Comparison of ENCODE assay signal across 8 cellular contexts in the genomic region with DNA sequence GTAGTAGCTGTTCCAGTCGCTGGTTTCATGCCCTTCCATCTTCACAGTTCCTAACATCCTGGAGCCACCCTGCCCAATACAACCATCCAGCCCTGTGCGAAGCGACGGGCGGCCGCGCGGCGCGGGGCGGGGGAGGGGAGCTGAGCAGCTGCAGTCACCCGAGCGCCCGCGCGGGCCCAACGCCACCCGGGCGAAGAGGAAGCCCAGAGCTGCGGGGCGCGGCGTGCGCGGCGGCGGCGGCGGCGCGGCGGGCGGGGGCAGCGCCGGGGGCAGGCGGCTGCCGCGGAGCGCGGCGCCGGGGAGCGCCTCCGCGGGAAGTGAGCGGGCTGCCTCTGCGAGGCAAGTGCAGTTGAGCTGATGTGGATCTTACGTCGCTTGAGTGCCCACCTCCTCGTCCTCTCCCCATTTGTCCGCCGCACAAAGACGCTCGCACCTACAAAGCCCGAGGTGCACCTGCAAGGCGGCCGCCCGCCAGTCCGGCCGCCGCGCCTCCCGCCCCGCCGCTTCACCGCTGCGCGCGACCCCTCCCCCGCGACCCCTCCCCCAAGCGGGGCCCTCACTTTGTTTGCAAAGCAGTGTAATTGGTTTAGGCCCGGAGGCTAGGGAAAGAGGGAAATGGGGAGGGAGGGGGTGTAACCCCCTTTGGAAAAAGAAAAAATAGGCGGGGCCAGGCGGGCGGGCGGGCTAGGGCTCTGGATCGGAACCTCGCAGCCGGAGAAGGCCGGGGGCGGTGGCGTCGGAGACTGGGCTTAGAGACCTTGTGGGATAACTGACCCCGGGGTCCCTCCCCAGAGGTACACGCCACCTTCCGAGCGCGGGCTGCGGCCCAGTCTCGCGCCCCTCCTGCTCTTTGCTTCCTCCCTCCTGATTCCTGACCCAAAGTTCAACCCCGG. TPM values are rescaled to one million over a fixed set of nuclear protein-coding genes. Genes with fewer than 3 reads are reported as not detected.
DNase-seq lines count a peak whose midpoint lies in the region; FAIRE-seq and TF ChIP-seq lines count a peak whose summit lies in the region.

Gene FOXA1 (minus strand): TSS at position 334 of the 893 bp plus-strand sequence. CDS start 277 bp downstream, at position 57.
A gene with protein sequence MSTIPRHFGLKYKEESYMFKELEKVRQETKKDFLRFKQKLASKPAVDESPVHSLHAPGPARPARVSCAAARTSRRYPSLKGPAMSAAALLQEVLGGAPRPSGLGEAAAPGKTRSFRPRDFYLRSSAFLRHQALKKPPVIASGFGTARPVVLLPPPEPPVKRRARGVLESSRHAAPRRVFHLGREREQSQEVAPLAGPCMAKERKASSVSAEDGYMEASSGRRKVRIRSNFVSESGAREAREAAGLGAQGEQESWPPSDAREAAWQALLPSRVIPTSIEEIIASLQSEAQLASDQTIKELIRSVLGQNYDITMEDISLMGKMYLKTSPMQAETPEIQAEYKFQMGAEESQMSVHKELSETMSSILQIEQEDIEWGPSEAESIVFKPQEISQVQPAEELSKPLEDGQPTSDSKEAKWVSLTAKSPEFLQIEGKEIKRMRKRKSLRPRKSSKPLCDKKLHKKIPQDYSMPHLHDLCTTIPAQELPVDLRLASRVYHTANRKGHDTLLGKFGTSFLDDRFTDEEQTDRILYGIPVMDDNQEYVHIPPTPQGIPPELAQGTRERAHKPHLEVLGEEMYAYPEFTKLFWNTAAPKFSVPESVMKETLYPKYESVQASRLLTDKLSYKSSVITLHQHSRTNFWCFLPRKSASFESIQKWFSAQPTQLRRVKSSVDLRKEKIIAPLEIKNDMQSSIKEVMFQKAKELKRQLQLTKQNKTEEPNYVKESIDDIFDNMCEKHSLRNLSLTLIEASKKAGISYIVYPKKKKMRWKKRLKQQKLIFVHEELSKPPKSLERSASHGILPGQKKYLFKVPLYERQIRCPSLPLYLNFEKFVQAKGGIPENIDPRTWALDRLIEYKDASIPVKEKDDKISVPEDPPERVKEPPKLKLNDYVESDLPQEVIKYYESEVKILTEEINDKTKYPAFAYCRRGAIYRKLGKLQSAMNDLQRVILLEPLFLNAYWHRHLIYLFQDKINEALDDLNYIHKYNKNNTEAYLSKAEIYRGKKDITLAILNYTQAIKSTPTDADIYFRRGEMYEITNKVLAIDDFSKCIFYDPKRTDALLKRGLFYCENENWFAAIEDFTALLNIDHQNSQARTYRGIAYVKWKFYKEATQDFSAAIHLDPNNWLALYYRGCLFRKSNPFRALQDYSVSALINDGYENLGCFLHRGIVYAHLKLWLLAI (N-terminal part only) (plus strand): TSS at position 714 of the 893 bp plus-strand sequence. CDS start 26,436 bp downstream, outside the sequence.

- 0 out of 2 replicates have a peak within 1 kb of the TSS, but pooled peaks have one; percentile 17 for H3K4me2 ChIP-seq in KMS-11

- H3K4me3 ChIP-seq in KMS-11 (IDR thresholded peaks at IDR 0.05; ENCODE audit: insufficient read depth, low read depth, low read length) = no peak within 1 kb of the TSS
- peak within 1 kb of the TSS; percentile 15 to 70 (median 47) for H3K4me3 ChIP-seq in Peyer's patch
- H3K4me3 ChIP-seq in effector memory CD4-positive, alpha-beta T cell (ENCODE audit: insufficient read depth, low read depth, low read length, poor library complexity, severe bottlenecking) = peak within 1 kb of the TSS; percentile 12
- peak within 1 kb of the TSS; percentile 68 for H3K4me3 ChIP-seq in mucosa of stomach (ENCODE audit: low read length)

- FAIRE-seq in GM19239 (lab: Jason Lieb, UNC) = no peak

- H4K20me1 ChIP-seq in KMS-11 (ENCODE audit: insufficient read depth) = no peaks in the 10 kb centered on the region

- DNase-seq in D341Med (ENCODE audit: low spot score) = peak; percentile 85
- peak in 2 of 3 donors; percentile 58 to 84 for DNase-seq in Peyer's patch
- no peak for DNase-seq in effector memory CD4-positive, alpha-beta T cell
- no peak for DNase-seq in cerebellar cortex (ENCODE audit: low spot score)
- no peak for DNase-seq in GDM1 (lab: John Stamatoyannopoulos, UW)
- no peak for DNase-seq in GM19239 (ENCODE audit: insufficient read length, low spot score)

- peak within 1 kb of the TSS; percentile 42; the same call in 1 of the 2 replicates for H3K9ac ChIP-seq in KMS-11
- H3K9ac ChIP-seq in mucosa of stomach (ENCODE audit: low read length) = peak within 1 kb of the TSS; percentile 95

- H3K9me3 ChIP-seq in Peyer's patch (peaks cover 0 to 7% (median 0%) of the 10 kb centered on the region in 4 donors), mucosa of stomach (ENCODE audit: control insufficient read depth, low read length) (no peaks in the 10 kb centered on the region)
- no peaks in the 10 kb centered on the region for H3K9me3 ChIP-seq in effector memory CD4-positive, alpha-beta T cell (ENCODE audit: control insufficient read depth, low read length)

- H2AFZ ChIP-seq in KMS-11 (ENCODE audit: low read depth) = peak within 1 kb of the TSS; percentile 34; the same call in 1 of the 2 replicates

- H3K27ac ChIP-seq in KMS-11 = peak within 1 kb of the TSS; percentile 40; the same call in 1 of the 2 replicates
- peak within 1 kb of the TSS in 3 of 4 donors; percentile 83 to 96 (median 94) for H3K27ac ChIP-seq in Peyer's patch
- H3K27ac ChIP-seq in effector memory CD4-positive, alpha-beta T cell (ENCODE audit: insufficient read depth, low read length, poor library complexity, severe bottlenecking) = no peak within 1 kb of the TSS

- no peaks in the 10 kb centered on the region for H3K79me2 ChIP-seq in KMS-11 (ENCODE audit: insufficient read depth, low read depth)

- TF ChIP-seq POLR2A in Peyer's patch (IDR thresholded peaks at IDR 0.05) = peak in 1 of 2 donors; percentile 38

- H3K27me3 ChIP-seq in KMS-11 (ENCODE audit: insufficient read depth, low read depth) (no peaks in the 10 kb centered on the region), Peyer's patch (peaks cover 0 to 48% of the 10 kb centered on the region in 2 donors), mucosa of stomach (ENCODE audit: control insufficient read depth, insufficient read depth, low read length) (peaks cover 47% of the 10 kb centered on the region)
- H3K27me3 ChIP-seq in effector memory CD4-positive, alpha-beta T cell (replicated peaks; ENCODE audit: control insufficient read depth, insufficient read depth, low read length, poor library complexity, severe bottlenecking) = peaks cover 71% of the 10 kb centered on the region

- H3K36me3 ChIP-seq in KMS-11 (ENCODE audit: insufficient read depth) (no peaks in the 10 kb centered on the region), Peyer's patch (no peaks in the 10 kb centered on the region), mucosa of stomach (ENCODE audit: control insufficient read depth, insufficient read depth, low read length) (no peaks in the 10 kb centered on the region)
- no peaks in the 10 kb centered on the region for H3K36me3 ChIP-seq in effector memory CD4-positive, alpha-beta T cell (ENCODE audit: control insufficient read depth, insufficient read depth, low read length)

- TF ChIP-seq CTCF in KMS-11 (conservative IDR thresholded peaks at IDR 0.05; ENCODE audit: low read depth, low read length) (no peak), Peyer's patch (IDR thresholded peaks at IDR 0.05) (peak in 2 of 6 experiments; percentile 14 to 28)

- H3K4me1 ChIP-seq in KMS-11 (ENCODE audit: low read depth, poor library complexity, severe bottlenecking) = no peaks in the 10 kb centered on the region
- H3K4me1 ChIP-seq in Peyer's patch = peaks cover 0 to 39% (median 0%) of the 10 kb centered on the region in 4 donors
- H3K4me1 ChIP-seq in effector memory CD4-positive, alpha-beta T cell (ENCODE audit: control insufficient read depth, insufficient read depth, low read length, poor library complexity, severe bottlenecking) = peaks cover 15% of the 10 kb centered on the region
- H3K4me1 ChIP-seq in mucosa of stomach (ENCODE audit: control insufficient read depth, insufficient read depth, low read length) = peaks cover 3% of the 10 kb centered on the region

RNA-seq across cellular contexts. Expression of gene FOXA1, which starts in this region (rescaled TPM):
- 10 to 100 TPM in 3 of 4 donors, 1 to 10 TPM in 1; 7.4 to 24.6 (median 21.4) TPM for total RNA-seq in Peyer's patch

RNA-seq across cellular contexts. Expression of the second gene that starts in this region (rescaled TPM):
- 10 to 100 TPM in 1 of 4 donors, 1 to 10 TPM in 2, not detected in 1; 1.8 to 12.7 (median 3.6) TPM for total RNA-seq in Peyer's patch

Comparison
In these comparisons a context has a peak if more than half of its experiments do, and no peak if none do; other contexts are left out.
1. DNase-seq: peak in D341Med (single experiment) and Peyer's patch (2 of 3); none in effector memory CD4-positive, alpha-beta T cell (0 of 3), cerebellar cortex (single experiment), GDM1 (single experiment) and GM19239 (single experiment).